ENCODE assay signal across 1 cellular context in genomic region chr15:83011271-83012037, GRCh38.
TF ChIP-seq lines count a peak whose summit lies in the region.

Gene C15orf40, minus strand, starts transcription at chr15:83011639. Its CDS starts 32 bp downstream, at chr15:83011607.

TF ChIP-seq in HepG2, 621 proteins besides CTCF, POLR2A, EP300 and RAD21 (continued from another document and continues in another):
- TF ChIP-seq, protein P1, sequence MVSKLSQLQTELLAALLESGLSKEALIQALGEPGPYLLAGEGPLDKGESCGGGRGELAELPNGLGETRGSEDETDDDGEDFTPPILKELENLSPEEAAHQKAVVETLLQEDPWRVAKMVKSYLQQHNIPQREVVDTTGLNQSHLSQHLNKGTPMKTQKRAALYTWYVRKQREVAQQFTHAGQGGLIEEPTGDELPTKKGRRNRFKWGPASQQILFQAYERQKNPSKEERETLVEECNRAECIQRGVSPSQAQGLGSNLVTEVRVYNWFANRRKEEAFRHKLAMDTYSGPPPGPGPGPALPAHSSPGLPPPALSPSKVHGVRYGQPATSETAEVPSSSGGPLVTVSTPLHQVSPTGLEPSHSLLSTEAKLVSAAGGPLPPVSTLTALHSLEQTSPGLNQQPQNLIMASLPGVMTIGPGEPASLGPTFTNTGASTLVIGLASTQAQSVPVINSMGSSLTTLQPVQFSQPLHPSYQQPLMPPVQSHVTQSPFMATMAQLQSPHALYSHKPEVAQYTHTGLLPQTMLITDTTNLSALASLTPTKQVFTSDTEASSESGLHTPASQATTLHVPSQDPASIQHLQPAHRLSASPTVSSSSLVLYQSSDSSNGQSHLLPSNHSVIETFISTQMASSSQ (IDR thresholded peaks at IDR 0.05; ENCODE audit: low read depth): no peak
- TF ChIP-seq, protein P1 (CRISPR knock-in tag; IDR thresholded peaks at IDR 0.05; ENCODE audit: borderline replicate concordance): peak; percentile 23; the same call in 1 of the 2 replicates
- TF ChIP-seq IKZF1 (IDR thresholded peaks at IDR 0.05) (no peak), RFXAP (CRISPR knock-in tag; IDR thresholded peaks at IDR 0.05; ENCODE audit: borderline replicate concordance) (peak; percentile 85), ZNF224 (CRISPR knock-in tag; IDR thresholded peaks at IDR 0.05) (0 out of 2 replicates have a peak, but pooled peaks have one; percentile 81), SAFB2 (CRISPR knock-in tag; IDR thresholded peaks at IDR 0.05; ENCODE audit: borderline replicate concordance, low read depth) (no peak), THAP11 (CRISPR knock-in tag; IDR thresholded peaks at IDR 0.05) (peak; percentile 93), SMC3 (IDR thresholded peaks at IDR 0.05; ENCODE audit: low read length) (no peak; the same call in 1 of the 2 replicates), HNRNPLL (IDR thresholded peaks at IDR 0.05; ENCODE audit: low read depth, low read length, poor library complexity, severe bottlenecking) (peak; percentile 90), U2AF2 (IDR thresholded peaks at IDR 0.05; ENCODE audit: low read depth, low read length) (no peak), ZNF720 (CRISPR knock-in tag; IDR thresholded peaks at IDR 0.05) (no peak), SNRNP70 (IDR thresholded peaks at IDR 0.05; ENCODE audit: low read depth, low read length) (no peak), ZNF761 (CRISPR knock-in tag; conservative IDR thresholded peaks at IDR 0.05) (0 out of 2 replicates have a peak, but pooled peaks have one; percentile 25), ZBTB42 (CRISPR knock-in tag; IDR thresholded peaks at IDR 0.05) (no peak), ZNF775 (CRISPR knock-in tag; IDR thresholded peaks at IDR 0.05; ENCODE audit: borderline replicate concordance) (no peak), FOXA3 (CRISPR knock-in tag; IDR thresholded peaks at IDR 0.05) (peak; percentile 50; the same call in 1 of the 2 replicates), ZNF367 (CRISPR knock-in tag; IDR thresholded peaks at IDR 0.05; ENCODE audit: borderline replicate concordance) (no peak), ARNT (IDR thresholded peaks at IDR 0.05) (no peak), ZNF383 (CRISPR knock-in tag; IDR thresholded peaks at IDR 0.05; ENCODE audit: borderline replicate concordance) (no peak), MNT (IDR thresholded peaks at IDR 0.05) (peak; percentile 5; the same call in 1 of the 2 replicates), MTA1 (CRISPR knock-in tag; IDR thresholded peaks at IDR 0.05; ENCODE audit: borderline replicate concordance) (no peak), ZNF382 (CRISPR knock-in tag; IDR thresholded peaks at IDR 0.05; ENCODE audit: borderline replicate concordance) (no peak), GLI4 (CRISPR knock-in tag; IDR thresholded peaks at IDR 0.05; ENCODE audit: borderline replicate concordance) (no peak), ZSCAN22 (CRISPR knock-in tag; IDR thresholded peaks at IDR 0.05) (no peak), ZNF569 (CRISPR knock-in tag; IDR thresholded peaks at IDR 0.05; ENCODE audit: borderline replicate concordance) (no peak), SAP130 (CRISPR knock-in tag; IDR thresholded peaks at IDR 0.05; ENCODE audit: low read depth) (peak; percentile 80), NFKBIZ (CRISPR knock-in tag; IDR thresholded peaks at IDR 0.05) (no peak), SP2 (CRISPR knock-in tag; IDR thresholded peaks at IDR 0.05) (no peak), ASH2L (IDR thresholded peaks at IDR 0.05; ENCODE audit: insufficient read length, low read depth, low read length) (peak; percentile 58), PRDM15 (CRISPR knock-in tag; IDR thresholded peaks at IDR 0.05) (peak; percentile 52), ATF7 (IDR thresholded peaks at IDR 0.05) (no peak), ATF7 (CRISPR knock-in tag; IDR thresholded peaks at IDR 0.05) (no peak), TBP (CRISPR knock-in tag; IDR thresholded peaks at IDR 0.05) (no peak), MTA3 (CRISPR knock-in tag; IDR thresholded peaks at IDR 0.05) (no peak), PBX2 (CRISPR knock-in tag; IDR thresholded peaks at IDR 0.05) (no peak), NCOA2 (CRISPR knock-in tag; IDR thresholded peaks at IDR 0.05) (peak; percentile 49; the same call in 1 of the 2 replicates), ZBTB7A (CRISPR knock-in tag; IDR thresholded peaks at IDR 0.05) (no peak)
- TF ChIP-seq, protein P2, sequence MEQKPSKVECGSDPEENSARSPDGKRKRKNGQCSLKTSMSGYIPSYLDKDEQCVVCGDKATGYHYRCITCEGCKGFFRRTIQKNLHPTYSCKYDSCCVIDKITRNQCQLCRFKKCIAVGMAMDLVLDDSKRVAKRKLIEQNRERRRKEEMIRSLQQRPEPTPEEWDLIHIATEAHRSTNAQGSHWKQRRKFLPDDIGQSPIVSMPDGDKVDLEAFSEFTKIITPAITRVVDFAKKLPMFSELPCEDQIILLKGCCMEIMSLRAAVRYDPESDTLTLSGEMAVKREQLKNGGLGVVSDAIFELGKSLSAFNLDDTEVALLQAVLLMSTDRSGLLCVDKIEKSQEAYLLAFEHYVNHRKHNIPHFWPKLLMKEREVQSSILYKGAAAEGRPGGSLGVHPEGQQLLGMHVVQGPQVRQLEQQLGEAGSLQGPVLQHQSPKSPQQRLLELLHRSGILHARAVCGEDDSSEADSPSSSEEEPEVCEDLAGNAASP (CRISPR knock-in tag; IDR thresholded peaks at IDR 0.05; ENCODE audit: borderline replicate concordance): 0 out of 2 replicates have a peak, but pooled peaks have one; percentile 27
- TF ChIP-seq, protein P3, sequence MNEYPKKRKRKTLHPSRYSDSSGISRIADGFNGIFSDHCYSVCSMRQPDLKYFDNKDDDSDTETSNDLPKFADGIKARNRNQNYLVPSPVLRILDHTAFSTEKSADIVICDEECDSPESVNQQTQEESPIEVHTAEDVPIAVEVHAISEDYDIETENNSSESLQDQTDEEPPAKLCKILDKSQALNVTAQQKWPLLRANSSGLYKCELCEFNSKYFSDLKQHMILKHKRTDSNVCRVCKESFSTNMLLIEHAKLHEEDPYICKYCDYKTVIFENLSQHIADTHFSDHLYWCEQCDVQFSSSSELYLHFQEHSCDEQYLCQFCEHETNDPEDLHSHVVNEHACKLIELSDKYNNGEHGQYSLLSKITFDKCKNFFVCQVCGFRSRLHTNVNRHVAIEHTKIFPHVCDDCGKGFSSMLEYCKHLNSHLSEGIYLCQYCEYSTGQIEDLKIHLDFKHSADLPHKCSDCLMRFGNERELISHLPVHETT (CRISPR knock-in tag; conservative IDR thresholded peaks at IDR 0.05): no peak; the same call in 1 of the 2 replicates
- TF ChIP-seq, protein P4, sequence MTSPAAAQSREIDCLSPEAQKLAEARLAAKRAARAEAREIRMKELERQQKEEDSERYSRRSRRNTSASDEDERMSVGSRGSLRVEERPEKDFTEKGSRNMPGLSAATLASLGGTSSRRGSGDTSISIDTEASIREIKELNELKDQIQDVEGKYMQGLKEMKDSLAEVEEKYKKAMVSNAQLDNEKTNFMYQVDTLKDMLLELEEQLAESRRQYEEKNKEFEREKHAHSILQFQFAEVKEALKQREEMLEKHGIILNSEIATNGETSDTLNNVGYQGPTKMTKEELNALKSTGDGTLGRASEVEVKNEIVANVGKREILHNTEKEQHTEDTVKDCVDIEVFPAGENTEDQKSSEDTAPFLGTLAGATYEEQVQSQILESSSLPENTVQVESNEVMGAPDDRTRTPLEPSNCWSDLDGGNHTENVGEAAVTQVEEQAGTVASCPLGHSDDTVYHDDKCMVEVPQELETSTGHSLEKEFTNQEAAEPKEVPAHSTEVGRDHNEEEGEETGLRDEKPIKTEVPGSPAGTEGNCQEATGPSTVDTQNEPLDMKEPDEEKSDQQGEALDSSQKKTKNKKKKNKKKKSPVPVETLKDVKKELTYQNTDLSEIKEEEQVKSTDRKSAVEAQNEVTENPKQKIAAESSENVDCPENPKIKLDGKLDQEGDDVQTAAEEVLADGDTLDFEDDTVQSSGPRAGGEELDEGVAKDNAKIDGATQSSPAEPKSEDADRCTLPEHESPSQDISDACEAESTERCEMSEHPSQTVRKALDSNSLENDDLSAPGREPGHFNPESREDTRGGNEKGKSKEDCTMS (CRISPR knock-in tag; conservative IDR thresholded peaks at IDR 0.05): no peak
- TF ChIP-seq, protein P5, sequence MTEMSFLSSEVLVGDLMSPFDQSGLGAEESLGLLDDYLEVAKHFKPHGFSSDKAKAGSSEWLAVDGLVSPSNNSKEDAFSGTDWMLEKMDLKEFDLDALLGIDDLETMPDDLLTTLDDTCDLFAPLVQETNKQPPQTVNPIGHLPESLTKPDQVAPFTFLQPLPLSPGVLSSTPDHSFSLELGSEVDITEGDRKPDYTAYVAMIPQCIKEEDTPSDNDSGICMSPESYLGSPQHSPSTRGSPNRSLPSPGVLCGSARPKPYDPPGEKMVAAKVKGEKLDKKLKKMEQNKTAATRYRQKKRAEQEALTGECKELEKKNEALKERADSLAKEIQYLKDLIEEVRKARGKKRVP (CRISPR knock-in tag; IDR thresholded peaks at IDR 0.05): peak in 1 of 2 experiments; percentile 67; a peak in 1 of 4 replicates
